Comparison of ENCODE assay signal across 8 cellular contexts in genomic region chr2:170817247-170817998, GRCh38. TPM values are rescaled to one million over a fixed set of nuclear protein-coding genes. Genes with fewer than 3 reads are reported as not detected.
DNase-seq lines count a peak whose midpoint lies in the region; ATAC-seq and TF ChIP-seq lines count a peak whose summit lies in the region.

No MANE protein-coding gene starts in this region.

- H3K27ac ChIP-seq in breast epithelium (no peak overlapping the region), lung (ENCODE audit: low read depth in 1 of 2, low read length in 1 of 2) (no peak overlapping the region), urinary bladder (ENCODE audit: low read depth) (no peak overlapping the region)

- DNase-seq in activated T-cell treated with anti-CD3 and anti-CD28 coated beads for 48 hours (ENCODE audit: low read depth) (peak; percentile 28), activated T-cell treated with anti-CD3 and anti-CD28 coated beads for 4 hours (no peak), NCI-H510A treated with DMSO at 0.1 percent for 48 hours (lab: John Stamatoyannopoulos, UW) (peak; percentile 82), breast epithelium (ENCODE audit: low spot score in 2 of 2) (no peak), lung (ENCODE audit: low spot score) (no peak)

- WGBS in lung, 2 donors, result 1% methylated on average over 55 to 59 of the region's 59 CpGs
- under 1% methylated on average over 59 of the region's 59 CpGs for WGBS in urinary bladder

- TF ChIP-seq POLR2A in breast epithelium (IDR thresholded peaks at IDR 0.05), result no peak

- H3K4me1 ChIP-seq in breast epithelium (peaks cover 11 to 19% of the 10 kb centered on the region in 2 donors), lung (ENCODE audit: control insufficient read depth in 2 of 2, insufficient read depth in 2 of 2, low read length in 2 of 2) (peaks cover 0 to 41% of the 10 kb centered on the region in 2 donors), urinary bladder (ENCODE audit: insufficient read depth) (no peaks in the 10 kb centered on the region)

- H3K9me3 ChIP-seq in breast epithelium, result no peaks in the 10 kb centered on the region
- H3K9me3 ChIP-seq in lung (ENCODE audit: control insufficient read depth in 2 of 2, insufficient read depth in 1 of 2, low read length in 1 of 2), result peaks cover 0 to 3% of the 10 kb centered on the region in 2 donors

- H3K27me3 ChIP-seq in breast epithelium, result peaks cover 19 to 97% of the 10 kb centered on the region in 2 donors
- H3K27me3 ChIP-seq in lung (ENCODE audit: control insufficient read depth, insufficient read depth), result peaks cover 8% of the 10 kb centered on the region

- intact Hi-C loops in breast epithelium (cut with DNase I; ENCODE audit: low total_unique reads), result no loop called here

- H3K4me3 ChIP-seq in breast epithelium (peak overlapping the region; percentile 30 to 76 (median 45)), lung (peak overlapping the region; percentile 7), urinary bladder (ENCODE audit: low read depth, low read length) (peak overlapping the region; percentile 36)

- ATAC-seq in lung (ENCODE audit: insufficient read depth, low FRiP score) (no peak), HG02884 (IDR thresholded peaks at IDR 0.05; ENCODE audit: unreplicated experiment) (no peak), GM21515 (IDR thresholded peaks at IDR 0.05; ENCODE audit: unreplicated experiment) (no peak)

- H3K36me3 ChIP-seq in breast epithelium (no peaks in the 10 kb centered on the region), lung (ENCODE audit: control insufficient read depth in 2 of 2, insufficient read depth in 2 of 2, low read length in 2 of 2) (no peaks in the 10 kb centered on the region), urinary bladder (ENCODE audit: insufficient read depth) (no peaks in the 10 kb centered on the region)

- no peak for TF ChIP-seq CTCF in breast epithelium (IDR thresholded peaks at IDR 0.05)
- no peak for TF ChIP-seq CTCF in lung (IDR thresholded peaks at IDR 0.05; ENCODE audit: control extremely low read depth, extremely low read depth)

RNA-seq across cellular contexts. Expression of gene GAD1, which starts 0.7 kb away (rescaled TPM):
- total RNA-seq in breast epithelium (under 1 TPM; 0.15 to 0.66 (median 0.48) TPM), lung (1 to 10 TPM in 1 of 2 donors, under 1 TPM in 1; 0.80 to 1.4 TPM), urinary bladder (0.85 TPM)
- polyA plus RNA-seq in lung (under 1 TPM; 0.08 to 0.22 TPM), urinary bladder (0.43 TPM)

RNA-seq across cellular contexts. Expression of gene ERICH2, which starts 47.2 kb away (rescaled TPM):
- total RNA-seq in breast epithelium (under 1 TPM in 1 of 3 donors, not detected in 2; 0.80 TPM), lung (10 to 100 TPM in 1 of 2 donors, 1 to 10 TPM in 1; 5.6 to 17.0 TPM), urinary bladder (not detected)
- polyA plus RNA-seq in lung (10 to 100 TPM in 1 of 2 donors, 1 to 10 TPM in 1; 4.6 to 34.9 TPM), urinary bladder (0.77 TPM)

Comparison
In these comparisons a context has a peak if more than half of its experiments do, and no peak if none do; other contexts are left out.
1. DNase-seq: peak in activated T-cell treated with anti-CD3 and anti-CD28 coated beads for 48 hours (single experiment) and NCI-H510A treated with DMSO at 0.1 percent for 48 hours (single experiment); none in activated T-cell treated with anti-CD3 and anti-CD28 coated beads for 4 hours (single experiment), breast epithelium (0 of 2) and lung (single experiment).
2. Peak in every context shown above with its lines, with median percentiles within 50 percentile points of each other: H3K4me3 ChIP-seq.